Comparison of ENCODE assay signal across 8 cellular contexts in genomic region chr4:674172-675035, GRCh38. TPM values are rescaled to one million over a fixed set of nuclear protein-coding genes. Genes with fewer than 3 reads are reported as not detected.
DNase-seq lines count a peak whose midpoint lies in the region; FAIRE-seq and TF ChIP-seq lines count a peak whose summit lies in the region.

Gene ATP5ME (minus strand): TSS chr4:674276. CDS start chr4:674247, 29 bp downstream.
Gene MYL5 (plus strand): TSS chr4:674542. CDS start chr4:678027, 3,485 bp downstream.

- no peak within 1 kb of the TSS for H2BK15ac ChIP-seq in H9 (ENCODE audit: low read depth, low read length)

- peak within 1 kb of the TSS; percentile 64 for H4K5ac ChIP-seq in H9 (ENCODE audit: insufficient read length, low read depth, low read length)

- no peak within 1 kb of the TSS for H3K27ac ChIP-seq in H9 (ENCODE audit: insufficient read length, low read depth, low read length)
- H3K27ac ChIP-seq in neural cell (ENCODE audit: low read length): peak within 1 kb of the TSS; percentile 87
- H3K27ac ChIP-seq in stomach: peak within 1 kb of the TSS; percentile 93 to 99 (median 97)

- H3K9me2 ChIP-seq in neural cell (ENCODE audit: insufficient read depth, low read length): no peaks in the 10 kb centered on the region

- H3K4me1 Mint-ChIP-seq in H9: peaks cover 6 to 11% of the 10 kb centered on the region in 2 experiments

- H4K8ac ChIP-seq in H9 (replicated peaks; ENCODE audit: insufficient read length, low read depth, low read length): peak within 1 kb of the TSS; percentile 25

- no peaks in the 10 kb centered on the region; a peak in 1 of 5 replicates for H3K9me3 Mint-ChIP-seq in H9

- peaks cover 4% of the 10 kb centered on the region for H4K20me1 ChIP-seq in H9 (ENCODE audit: control insufficient read depth, insufficient read depth, insufficient read length)
- H4K20me1 ChIP-seq in neural cell (ENCODE audit: insufficient read depth): no peaks in the 10 kb centered on the region

- H4K91ac ChIP-seq in H9 (ENCODE audit: insufficient read length, low read depth, low read length): no peak within 1 kb of the TSS

- H3K23ac ChIP-seq in H9 (ENCODE audit: insufficient read length, low read depth, low read length): no peak within 1 kb of the TSS

- H3K4ac ChIP-seq in H9 (ENCODE audit: low read depth, low read length): no peak within 1 kb of the TSS; the same call in 1 of the 2 replicates

- H3K4me1 ChIP-seq in H9 (ENCODE audit: insufficient read depth, low read length): 0 out of 2 replicates have a peak, but pooled peaks cover 3% of the 10 kb centered on the region
- H3K4me1 ChIP-seq in stomach: peaks cover 17 to 53% (median 48%) of the 10 kb centered on the region in 4 donors

- H3K14ac ChIP-seq in H9 (ENCODE audit: insufficient read depth, low read length): peak within 1 kb of the TSS; percentile 84

- H3K4me3 ChIP-seq in fibroblast of villous mesenchyme (ENCODE audit: low read depth, low read length) (peak within 1 kb of the TSS; percentile 84), neural cell (ENCODE audit: low read length) (peak within 1 kb of the TSS; percentile 98), stomach (peak within 1 kb of the TSS; percentile 81 to 96 (median 88))

- H3K23me2 ChIP-seq in H9 (ENCODE audit: insufficient read length, low read depth, low read length, poor library complexity, severe bottlenecking): peaks cover 14% of the 10 kb centered on the region

- no peak for TF ChIP-seq POLR2A in stomach (IDR thresholded peaks at IDR 0.05)

- H2AK5ac ChIP-seq in H9 (ENCODE audit: insufficient read length, low read length): no peak within 1 kb of the TSS

- H3K36me3 ChIP-seq in neural cell (ENCODE audit: insufficient read depth, low read length): no peaks in the 10 kb centered on the region
- peaks cover 15 to 31% (median 28%) of the 10 kb centered on the region in 4 donors for H3K36me3 ChIP-seq in stomach

- H3K27me3 Mint-ChIP-seq in H9 (ENCODE audit: low read depth): peaks cover 8% of the 10 kb centered on the region

- peak within 1 kb of the TSS; percentile 44 to 98 (median 90); a peak in 6 of 7 replicates for H3K27ac Mint-ChIP-seq in H9

- no CpG with 5 or more reads among the region's 84 CpGs for WGBS in H9 (ENCODE audit: extremely low coverage, insufficient read length, low lambda C conversion rate)
- 0 to 1% (median 0%) methylated on average over 7 to 83 of the region's 84 CpGs for WGBS in stomach, 5 donors

- no peak within 1 kb of the TSS for H2AFZ ChIP-seq in H9 (ENCODE audit: low read length)
- peak within 1 kb of the TSS; percentile 79 for H2AFZ ChIP-seq in neural cell (ENCODE audit: low read depth, low read length)

- peak; percentile 50 for TF ChIP-seq EP300 in neural cell (conservative IDR thresholded peaks at IDR 0.05; ENCODE audit: poor library complexity, severe bottlenecking)
- TF ChIP-seq EP300 in stomach (IDR thresholded peaks at IDR 0.05): no peak

- TF ChIP-seq CTCF in H9 (conservative IDR thresholded peaks at IDR 0.05): peak; percentile 98
- TF ChIP-seq CTCF in fibroblast of villous mesenchyme (IDR thresholded peaks at IDR 0.05; ENCODE audit: insufficient read depth, low read depth, low read length): peak; percentile 95
- TF ChIP-seq CTCF in neural cell (IDR thresholded peaks at IDR 0.05; ENCODE audit: poor library complexity, severe bottlenecking): peak; percentile 100
- TF ChIP-seq CTCF in stomach (IDR thresholded peaks at IDR 0.05): peak in 6 of 7 experiments; percentile 79 to 99 (median 90)

- no peak within 1 kb of the TSS for H2BK5ac ChIP-seq in H9 (ENCODE audit: insufficient read length, low read length)

- DNase-seq in H9: peak; percentile 97
- DNase-seq in M059J (ENCODE audit: low read depth): peak; percentile 93
- peak; percentile 54 to 80 for DNase-seq in SHP77 (lab: John Stamatoyannopoulos, UW)
- peak; percentile 99 for DNase-seq in activated effector memory CD4-positive, alpha-beta T cell treated with anti-CD3 and anti-CD28 coated beads, Interleukin-2, amount 50 U/mL, for 16 hours
- peak; percentile 94 for DNase-seq in fibroblast of villous mesenchyme (ENCODE audit: low read depth)
- DNase-seq in stomach: peak; percentile 98

- no peak within 1 kb of the TSS for H2BK12ac ChIP-seq in H9 (ENCODE audit: insufficient read length, low read depth, low read length)

- H3K36me3 Mint-ChIP-seq in H9 (ENCODE audit: insufficient read depth in 1 of 3, low read depth in 3 of 3): peaks cover 21 to 31% (median 29%) of the 10 kb centered on the region in 3 experiments

- peak; percentile 85 for TF ChIP-seq RAD21 in neural cell (conservative IDR thresholded peaks at IDR 0.05)

- peak within 1 kb of the TSS; percentile 93 to 96 for H3K4me3 Mint-ChIP-seq in H9

- H3K56ac ChIP-seq in H9 (ENCODE audit: insufficient read length, low read depth, low read length): peak within 1 kb of the TSS; percentile 85

- H3K9me3 ChIP-seq in H9 (ENCODE audit: control insufficient read depth, low read depth, low read length) (no peaks in the 10 kb centered on the region), neural cell (ENCODE audit: low read length) (no peaks in the 10 kb centered on the region), stomach (no peaks in the 10 kb centered on the region)

- intact Hi-C loops in stomach (cut with DNase I; ENCODE audit: low total_unique reads): no loop called here

- FAIRE-seq in G401.6 (lab: Jason Lieb, UNC): peak; percentile 66

- H3K27me3 ChIP-seq in H9 (ENCODE audit: insufficient read depth, low read length) (no peaks in the 10 kb centered on the region), neural cell (ENCODE audit: insufficient read depth, low read depth, low read length) (no peaks in the 10 kb centered on the region), stomach (peaks cover 0 to 10% (median 0%) of the 10 kb centered on the region in 3 donors)

- no peak within 1 kb of the TSS for H2BK20ac ChIP-seq in H9 (ENCODE audit: low read depth, low read length, poor library complexity, severe bottlenecking)

- H3K9ac ChIP-seq in H9 (ENCODE audit: extremely low read depth, insufficient read length, low read length): peak within 1 kb of the TSS; percentile 92
- H3K9ac ChIP-seq in neural cell (ENCODE audit: low read length): peak within 1 kb of the TSS; percentile 98

- H3K79me1 ChIP-seq in H9 (ENCODE audit: insufficient read depth, low read depth, low read length, poor library complexity, severe bottlenecking): peaks cover 3% of the 10 kb centered on the region

- H3K79me2 ChIP-seq in H9 (ENCODE audit: insufficient read depth, low read length): peaks cover 5% of the 10 kb centered on the region; the same call in 1 of the 2 replicates
- H3K79me2 ChIP-seq in neural cell (replicated peaks; ENCODE audit: insufficient read depth, low read length): peaks cover 11% of the 10 kb centered on the region

- no peak within 1 kb of the TSS for H2BK120ac ChIP-seq in H9 (ENCODE audit: low read depth, low read length, poor library complexity, severe bottlenecking)

- H3K18ac ChIP-seq in H9 (ENCODE audit: insufficient read length, low read depth, low read length): peak within 1 kb of the TSS; percentile 86

- no peaks in the 10 kb centered on the region for H3F3A ChIP-seq in neural cell (ENCODE audit: insufficient read depth, low read length, poor library complexity, severe bottlenecking)

- no peak within 1 kb of the TSS for H3T11ph ChIP-seq in H9 (ENCODE audit: low read length)

- peak within 1 kb of the TSS; percentile 96 for H3K4me2 ChIP-seq in H9 (ENCODE audit: insufficient read depth, insufficient read length, low read length)
- H3K4me2 ChIP-seq in neural cell (ENCODE audit: low read length): peak within 1 kb of the TSS; percentile 93

TF ChIP-seq in neural cell, 6 proteins besides CTCF, POLR2A, EP300 and RAD21:
- TF ChIP-seq TAF1 (IDR thresholded peaks at IDR 0.05; ENCODE audit: low read depth) (no peak), MXI1 (conservative IDR thresholded peaks at IDR 0.05; ENCODE audit: poor library complexity, severe bottlenecking) (peak; percentile 76), REST (IDR thresholded peaks at IDR 0.05; ENCODE audit: borderline replicate concordance) (peak; percentile 76), POLR2AphosphoS5 (IDR thresholded peaks at IDR 0.05) (peak; percentile 93), SMC3 (conservative IDR thresholded peaks at IDR 0.05; ENCODE audit: poor library complexity) (peak; percentile 96)

RNA-seq across cellular contexts. Expression of gene ATP5ME, which starts in this region (rescaled TPM):
- 425 and 433 TPM in 2 replicates for total RNA-seq in H9 (2021)
- 157 and 216 TPM in 2 replicates for total RNA-seq in M059J (2014; rRNA removed; shearing (Covaris generic))
- total RNA-seq in fibroblast of villous mesenchyme: 72.5 and 106 TPM in 2 replicates
- 156 and 276 TPM in 2 replicates for polyA plus RNA-seq in neural cell
- polyA minus RNA-seq in neural cell: 34.8 and 38.3 TPM in 2 replicates
- 100 to 1,000 TPM in 3 of 5 donors, 10 to 100 TPM in 1, 1 to 10 TPM in 1; 8.0 to 842 (median 169) TPM for total RNA-seq in stomach
- polyA plus RNA-seq in stomach: 100 to 1,000 TPM; 742 to 876 (median 853) TPM

RNA-seq across cellular contexts. Expression of gene MYL5, which starts in this region (rescaled TPM):
- total RNA-seq in H9 (2021) (18.0 and 18.4 TPM in 2 replicates), fibroblast of villous mesenchyme (9.1 and 14.2 TPM in 2 replicates), stomach (10 to 100 TPM in 3 of 5 donors, 1 to 10 TPM in 2; 7.0 to 67.7 (median 13.4) TPM)
- total RNA-seq in M059J (2014; rRNA removed; shearing (Covaris generic)): 0.99 and 7.5 TPM in 2 replicates
- polyA plus RNA-seq in neural cell (15.1 and 18.3 TPM in 2 replicates), stomach (100 to 1,000 TPM in 1 of 3 donors, 10 to 100 TPM in 2; 18.8 to 148 (median 42.7) TPM)
- 9.5 and 11.4 TPM in 2 replicates for polyA minus RNA-seq in neural cell
